Comparison of ENCODE assay signal across 16 cellular contexts in the genomic region with DNA sequence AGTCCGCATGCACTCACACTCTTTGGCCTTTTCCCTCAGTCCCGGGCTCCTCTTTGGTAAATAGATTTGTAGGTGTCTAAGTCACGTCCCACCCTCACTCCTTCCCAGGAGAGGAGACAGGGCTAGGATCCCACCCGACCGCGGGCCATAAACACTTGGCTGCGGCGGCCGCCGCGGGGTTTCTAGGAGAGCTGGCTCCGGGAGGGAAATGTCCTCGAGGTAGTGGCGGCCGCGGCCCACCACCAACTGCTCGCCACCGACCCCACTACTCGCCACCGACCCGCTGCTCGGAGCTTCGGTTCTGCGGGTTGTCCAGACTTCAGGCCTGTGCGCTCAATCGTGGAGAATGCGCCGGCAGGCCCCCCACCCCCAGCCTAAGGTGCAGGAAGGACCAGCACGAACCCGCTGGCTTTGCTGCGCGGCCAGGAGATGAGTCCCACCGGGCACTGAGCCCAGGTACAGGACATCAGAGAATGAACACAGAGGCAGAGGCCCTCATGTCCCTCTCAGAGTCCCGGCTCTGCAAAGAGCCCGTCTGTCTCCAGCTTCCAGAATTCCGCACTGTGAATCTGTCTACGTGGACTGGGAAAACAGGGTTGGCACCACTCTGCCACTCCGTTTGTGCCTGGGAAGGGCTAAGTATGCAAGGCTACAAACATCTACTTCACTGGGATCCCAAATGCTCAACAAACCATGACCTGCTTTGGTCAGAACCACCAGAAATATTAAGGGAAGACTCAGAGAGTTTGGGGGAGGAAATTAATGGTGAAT. TPM values are rescaled to one million over a fixed set of nuclear protein-coding genes. Genes with fewer than 3 reads are reported as not detected.
A peak's percentile ranks its signal among the peaks of the same experiment; 100 is the strongest.
DNase-seq lines count a peak whose midpoint lies in the region; ATAC-seq, FAIRE-seq and TF ChIP-seq lines count a peak whose summit lies in the region.
"Had no signal": no experiment of that assay in that cellular context is flagged by ENCODE, and none has a peak within 500 bp of the region (broad histone marks: within the 10 kb centered on the region; RNA-seq: fewer than 3 reads in every experiment).

No MANE protein-coding gene starts in this region.

- H3K9me3 Mint-ChIP-seq in naive B cell = peaks cover 1 to 21% (median 4%) of the 10 kb centered on the region in 7 donors
- H3K9me3 Mint-ChIP-seq: neural crest cell had no signal

- CTCF ChIA-PET in K562 (lab: Yijun Ruan, JAX; ENCODE audit: low intra/inter-chr PET ratio) = interaction anchor here (0.6 to 2.6 kb wide), 4 partner anchors 58 to 159 kb away, joined by 3 to 21 read pairs (median 6); no protein-coding TSS in a partner anchor

- H3K27ac Mint-ChIP-seq in naive B cell = peak overlapping the region in 3 of 6 donors; percentile 74 to 79 (median 78)

- H3K27me3 Mint-ChIP-seq in naive B cell = peaks cover 78 to 95% (median 91%) of the 10 kb centered on the region in 3 donors

- TF ChIP-seq CTCF in C4-2B (conservative IDR thresholded peaks at IDR 0.05) = no peak
- TF ChIP-seq CTCF in K562 (IDR thresholded peaks at IDR 0.05 in 2 of 3, conservative IDR thresholded peaks at IDR 0.05 in 1 of 3; ENCODE audit: insufficient read depth in 2 of 3, low read depth in 1 of 3, low read length in 3 of 3) = no peak
- no peak for TF ChIP-seq CTCF in GM13976 (IDR thresholded peaks at IDR 0.05; ENCODE audit: borderline replicate concordance, control extremely low read depth, extremely low read depth, insufficient read depth, missing control alignments)

- TF ChIP-seq POLR2A in K562 (conservative IDR thresholded peaks at IDR 0.05) = no peak

- H3K4me3 ChIP-seq in HUES6 (ENCODE audit: low read depth, low read length) (peak overlapping the region; percentile 44; the same call in 1 of the 2 replicates), K562 (no peak overlapping the region)
- H3K4me3 ChIP-seq: gastroesophageal sphincter, skin epidermis had no signal

- no peak for TF ChIP-seq EP300 in K562 (IDR thresholded peaks at IDR 0.05; ENCODE audit: low read length)

- no TSS peak for BruUV-seq in K562 (replicated peaks; lab: Mats Ljungman, UMichigan)

- H3K36me3 ChIP-seq in HUES6 (ENCODE audit: control insufficient read depth, insufficient read depth, low read length) (no peaks in the 10 kb centered on the region), K562 (ENCODE audit: control insufficient read depth, insufficient read depth, low read length) (no peaks in the 10 kb centered on the region)
- H3K36me3 ChIP-seq: gastroesophageal sphincter, Peyer's patch had no signal

- H2AFZ ChIP-seq in K562 (ENCODE audit: low read depth, low read length) = no peak overlapping the region

- H3K79me2 ChIP-seq in K562 (ENCODE audit: control insufficient read depth, insufficient read depth, low read length) = no peaks in the 10 kb centered on the region

- H3K27me3 ChIP-seq in HUES6 (ENCODE audit: control insufficient read depth, insufficient read depth, low read length) (peaks cover 100% of the 10 kb centered on the region), K562 (ENCODE audit: control insufficient read depth in 2 of 2, insufficient read depth in 2 of 2, low read length in 2 of 2) (peaks cover 72 to 82% of the 10 kb centered on the region in 2 experiments)

- POLR2A ChIA-PET in K562 (lab: Yijun Ruan, JAX) = interaction anchor here (0.6 to 2.3 kb wide), 6 partner anchors 9 to 154 kb away, joined by 3 to 7 read pairs (median 3); no protein-coding TSS in a partner anchor

- peak overlapping the region in 7 of 8 donors; percentile 37 to 87 (median 61) for H3K4me3 Mint-ChIP-seq in naive B cell
- H3K4me3 Mint-ChIP-seq: neural crest cell had no signal

- TF ChIP-seq RAD21 in K562 (CRISPR knock-in tag; conservative IDR thresholded peaks at IDR 0.05 in 1 of 2, IDR thresholded peaks at IDR 0.05 in 1 of 2) = no peak

- H3K9ac ChIP-seq in HUES6 (ENCODE audit: low read length) (no peak overlapping the region), K562 (ENCODE audit: insufficient read depth in 1 of 2, low read depth in 2 of 2, low read length in 2 of 2) (no peak overlapping the region)

- H3K27ac ChIP-seq in C4-2B = peak overlapping the region; percentile 98
- H3K27ac ChIP-seq in HUES6 (ENCODE audit: low read depth, low read length) = no peak overlapping the region
- H3K27ac ChIP-seq in K562 (ENCODE audit: extremely low read depth, low read depth, low read length) = no peak overlapping the region
- H3K27ac ChIP-seq: gastroesophageal sphincter, Peyer's patch, skin epidermis had no signal

- in situ Hi-C loops in K562 (cut with MboI) = no loop called here
- in situ Hi-C loops in G401 (cut with HindIII; ENCODE audit: low sequenced_read_pairs) = loop anchor here (5.0 kb wide), 1 partner anchor 42 kb away; no protein-coding TSS in a partner anchor
- in situ Hi-C loops in GM13976 (cut with MboI; ENCODE audit: low sequenced_read_pairs, unreplicated experiment) = loop anchor here (5.0 kb wide), 1 partner anchor 72 kb away; no protein-coding TSS in a partner anchor

- peaks cover 3% of the 10 kb centered on the region; the same call in 1 of the 2 replicates for H4K20me1 ChIP-seq in K562 (replicated peaks; ENCODE audit: control insufficient read depth, insufficient read depth, low read length)

- intact Hi-C loops in K562 (cut with micrococcal nuclease) = loop anchor here (2.0 kb wide), 1 partner anchor 47 kb away; no protein-coding TSS in a partner anchor

- DNase-seq in K562 (ENCODE audit: extremely low read depth in 1 of 4, low spot score in 3 of 4) (no peak), naive B cell (no peak), SHP77 (lab: John Stamatoyannopoulos, UW) (no peak), G401 (ENCODE audit: low spot score) (no peak), GM13976 (ENCODE audit: low spot score) (no peak)
- DNase-seq: kidney, NCI-H1417 treated with DMSO at 0.1 percent for 48 hours, NCI-H510A had no signal

- H3K9me1 ChIP-seq in K562 (ENCODE audit: control insufficient read depth, insufficient read depth, low read length) = no peaks in the 10 kb centered on the region

- FAIRE-seq in K562 (lab: Jason Lieb, UNC) = no peak
- FAIRE-seq: kidney had no signal

- ATAC-seq in K562 = no peak
- peak; percentile 29 to 30 for ATAC-seq in naive B cell (ENCODE audit: low read depth in 2 of 2)
- no peak for ATAC-seq in HG03097 (IDR thresholded peaks at IDR 0.05; ENCODE audit: low FRiP score, unreplicated experiment)

- 9% methylated on average over 29 of the region's 38 CpGs for WGBS in K562 (ENCODE audit: insufficient coverage, low coverage, missing lambda C conversion rate)

- H3K4me1 ChIP-seq in HUES6 (ENCODE audit: control insufficient read depth, insufficient read depth, low read length) (peaks cover 31% of the 10 kb centered on the region), K562 (replicated peaks in 1 of 2; ENCODE audit: control insufficient read depth in 2 of 2, insufficient read depth in 2 of 2, low read length in 2 of 2) (peaks cover 0 to 20% of the 10 kb centered on the region in 2 experiments; a peak in 2 of 5 replicates)

- H3K4me1 Mint-ChIP-seq in naive B cell = peaks cover 23 to 60% (median 57%) of the 10 kb centered on the region in 3 donors

- H3K36me3 Mint-ChIP-seq in naive B cell = peaks cover 7 to 19% of the 10 kb centered on the region in 2 donors

- H3K9me3 ChIP-seq in HUES6 (ENCODE audit: control insufficient read depth, insufficient read depth, low read depth, low read length) (no peaks in the 10 kb centered on the region), K562 (replicated peaks; ENCODE audit: control insufficient read depth, insufficient read depth, low read depth, low read length) (no peaks in the 10 kb centered on the region)
- H3K9me3 ChIP-seq: gastroesophageal sphincter, Peyer's patch had no signal

- H3K4me2 ChIP-seq in K562 (ENCODE audit: insufficient read depth, low read length) = no peak overlapping the region

RNA-seq across cellular contexts. Expression of gene PRAC2, which starts 2.5 kb away (rescaled TPM):
- not detected in 2 replicates for total RNA-seq in K562 (2011; cell fraction: chromatin; rRNA removed; ENCODE audit: low replicate concordance)
- total RNA-seq in K562 (2011; cell fraction: nucleolus; rRNA removed) = not detected in 2 replicates
- not detected in 2 replicates for total RNA-seq in K562 (2011; cell fraction: nucleoplasm; rRNA removed)
- not detected in 2 replicates for total RNA-seq in K562 (2014; rRNA removed)
- not detected in 2 replicates for total RNA-seq in K562 (2014; rRNA removed; fragmentation: Illumina TruSeq; extraction: Trizol)
- not detected in 2 replicates for total RNA-seq in K562 (2015; rRNA removed; fragmentation: Illumina TruSeq; extraction: Trizol)
- total RNA-seq in K562 (2021) = not detected in 2 replicates
- not detected in 2 replicates for polyA plus RNA-seq in K562 (2011; rRNA removed)
- polyA plus RNA-seq in K562 (2011; cell fraction: cytosol; rRNA removed) = not detected in 2 replicates
- not detected in 2 replicates for polyA plus RNA-seq in K562 (2011; cell fraction: nucleus; rRNA removed)
- not detected in 2 replicates for polyA plus RNA-seq in K562 (2012)
- not detected in 2 replicates for polyA plus RNA-seq in K562 (2014; fragmentation: Illumina TruSeq; extraction: Trizol)
- polyA plus RNA-seq in K562 (2014; fragmentation: Nextera tagmentation; extraction: Ambion mirVana) = not detected
- polyA plus RNA-seq in K562 (2014; rRNA removed) = not detected in 2 replicates
- polyA minus RNA-seq in K562 (2011; rRNA and poly(A)+ RNA removed) = not detected in 2 replicates
- polyA minus RNA-seq in K562 (2011; cell fraction: cytosol; rRNA and poly(A)+ RNA removed) = not detected in 2 replicates
- polyA minus RNA-seq in K562 (2011; cell fraction: nucleus; rRNA and poly(A)+ RNA removed) = not detected in 2 replicates
- not detected for polyA plus RNA-seq in naive B cell (ENCODE audit: low read depth in 6 of 6)
- 9.5 and 42.2 TPM in 2 replicates for total RNA-seq in G401 (2014; rRNA removed; shearing (Covaris generic))
- total RNA-seq: aorta, gastroesophageal sphincter, kidney, neural crest cell, Peyer's patch had no signal
- polyA plus RNA-seq: aorta had no signal

RNA-seq across cellular contexts. Expression of gene HOXB13, which starts 3.1 kb away (rescaled TPM):
- not detected in 2 replicates for total RNA-seq in K562 (2011; cell fraction: chromatin; rRNA removed; ENCODE audit: low replicate concordance)
- not detected in 2 replicates for total RNA-seq in K562 (2011; cell fraction: nucleolus; rRNA removed)
- not detected in 2 replicates for total RNA-seq in K562 (2011; cell fraction: nucleoplasm; rRNA removed)
- total RNA-seq in K562 (2014; rRNA removed) (not detected in 2 replicates), K562 (2014; rRNA removed; fragmentation: Illumina TruSeq; extraction: Trizol) (not detected in 2 replicates), K562 (2015; rRNA removed; fragmentation: Illumina TruSeq; extraction: Trizol) (not detected in 2 replicates), K562 (2021) (not detected in 2 replicates)
- polyA plus RNA-seq in K562 (2011; rRNA removed) (0.01 TPM in 1 of 2 replicates, not detected in the other), K562 (2014; fragmentation: Illumina TruSeq; extraction: Trizol) (not detected in 2 replicates), K562 (2014; fragmentation: Nextera tagmentation; extraction: Ambion mirVana) (not detected), K562 (2014; rRNA removed) (not detected in 2 replicates), naive B cell (ENCODE audit: low read depth in 6 of 6) (not detected)
- polyA plus RNA-seq in K562 (2011; cell fraction: cytosol; rRNA removed) = 0.03 TPM in 1 of 2 replicates, not detected in the other
- polyA plus RNA-seq in K562 (2011; cell fraction: nucleus; rRNA removed) = not detected in 2 replicates
- polyA plus RNA-seq in K562 (2012) = not detected in 2 replicates
- polyA minus RNA-seq in K562 (2011; rRNA and poly(A)+ RNA removed) = not detected in 2 replicates
- polyA minus RNA-seq in K562 (2011; cell fraction: cytosol; rRNA and poly(A)+ RNA removed) = not detected in 2 replicates
- not detected in 2 replicates for polyA minus RNA-seq in K562 (2011; cell fraction: nucleus; rRNA and poly(A)+ RNA removed)
- total RNA-seq in G401 (2014; rRNA removed; shearing (Covaris generic)) = 54.8 and 60.5 TPM in 2 replicates
- total RNA-seq: aorta, gastroesophageal sphincter, kidney, neural crest cell had no signal

RNA-seq across cellular contexts. Expression of gene PRAC1, which starts 3.2 kb away (rescaled TPM):
- total RNA-seq in K562 (2011; cell fraction: chromatin; rRNA removed; ENCODE audit: low replicate concordance) = not detected in 2 replicates
- not detected in 2 replicates for total RNA-seq in K562 (2011; cell fraction: nucleolus; rRNA removed)
- not detected in 2 replicates for total RNA-seq in K562 (2011; cell fraction: nucleoplasm; rRNA removed)
- total RNA-seq in K562 (2014; rRNA removed) (not detected in 2 replicates), K562 (2014; rRNA removed; fragmentation: Illumina TruSeq; extraction: Trizol) (not detected in 2 replicates), K562 (2015; rRNA removed; fragmentation: Illumina TruSeq; extraction: Trizol) (not detected in 2 replicates), K562 (2021) (not detected in 2 replicates)
- polyA plus RNA-seq in K562 (2011; rRNA removed) (not detected in 2 replicates), K562 (2014; fragmentation: Illumina TruSeq; extraction: Trizol) (not detected in 2 replicates), K562 (2014; fragmentation: Nextera tagmentation; extraction: Ambion mirVana) (not detected), K562 (2014; rRNA removed) (not detected in 2 replicates), naive B cell (ENCODE audit: low read depth in 6 of 6) (not detected)
- polyA plus RNA-seq in K562 (2011; cell fraction: cytosol; rRNA removed) = not detected in 2 replicates
- polyA plus RNA-seq in K562 (2011; cell fraction: nucleus; rRNA removed) = not detected in 2 replicates
- polyA plus RNA-seq in K562 (2012) = not detected in 2 replicates
- not detected in 2 replicates for polyA minus RNA-seq in K562 (2011; rRNA and poly(A)+ RNA removed)
- polyA minus RNA-seq in K562 (2011; cell fraction: cytosol; rRNA and poly(A)+ RNA removed) = not detected in 2 replicates
- polyA minus RNA-seq in K562 (2011; cell fraction: nucleus; rRNA and poly(A)+ RNA removed) = not detected in 2 replicates
- 8.2 TPM in 1 of 2 replicates, not detected in the other for total RNA-seq in G401 (2014; rRNA removed; shearing (Covaris generic))
- total RNA-seq: aorta, gastroesophageal sphincter, kidney, neural crest cell, Peyer's patch had no signal

Comparison
In these comparisons a context has a peak if more than half of its experiments do, and no peak if none do; other contexts are left out.
1. ATAC-seq: peak in naive B cell (2 of 2); none in K562 (single experiment) and HG03097 (single experiment).
2. RNA of gene PRAC2, which starts 2.5 kb away (total RNA-seq): 9.5 to 42.2 TPM in G401; not detected in K562; every median in the first group is over 10 times any median in the second.
3. RNA of gene HOXB13, which starts 3.1 kb away (total RNA-seq): 54.8 to 60.5 TPM in G401; not detected in K562; every median in the first group is over 10 times any median in the second.